Comparison of ENCODE assay signal across 7 cellular contexts in genomic region chr5:115169392-115170127, GRCh38.
DNase-seq lines count a peak whose midpoint lies in the region; ATAC-seq, FAIRE-seq and TF ChIP-seq lines count a peak whose summit lies in the region.

Gene TRIM36, minus strand, starts transcription at chr5:115169908. Its CDS starts 274 bp downstream, at chr5:115169634.

- in situ Hi-C loops in astrocyte of the cerebellum (cut with HindIII; ENCODE audit: low sequenced_read_pairs): no loop called here

- peak within 1 kb of the TSS; percentile 85 for H3K4me3 ChIP-seq in astrocyte of the cerebellum (ENCODE audit: low read depth, low read length)
- peak within 1 kb of the TSS; percentile 84 for H3K4me3 ChIP-seq in retinal pigment epithelial cell (ENCODE audit: low read length)

- peak; percentile 91 for FAIRE-seq in GM18507 (lab: Jason Lieb, UNC)

- TF ChIP-seq CTCF in astrocyte of the cerebellum (IDR thresholded peaks at IDR 0.05; ENCODE audit: low read depth, low read length, missing control alignments) (peak; percentile 32), retinal pigment epithelial cell (conservative IDR thresholded peaks at IDR 0.05; ENCODE audit: low read depth, low read length) (no peak)

- peak; percentile 70 for DNase-seq in GM18507 (ENCODE audit: extremely low spot score, insufficient read length, low read depth)
- peak; percentile 82 to 92 for DNase-seq in NCI-H187 (lab: John Stamatoyannopoulos, UW)
- DNase-seq in T-helper 22 cell (ENCODE audit: low read depth): peak; percentile 78
- DNase-seq in astrocyte of the cerebellum (ENCODE audit: low read depth): peak; percentile 73
- DNase-seq in hippocampal formation (lab: John Stamatoyannopoulos, UW): peak; percentile 80 to 91
- DNase-seq in retinal pigment epithelial cell (ENCODE audit: low read depth): peak; percentile 72

- peak; percentile 99 for ATAC-seq in HG02943 (IDR thresholded peaks at IDR 0.05; ENCODE audit: low read depth, unreplicated experiment)

Comparison
In these comparisons a context has a peak if more than half of its experiments do, and no peak if none do; other contexts are left out.
1. Peak in every context shown above with its lines: DNase-seq, ATAC-seq and H3K4me3 ChIP-seq.